Comparison of ENCODE assay signal across 17 cellular contexts in genomic region chr7:20200965-20201364, GRCh38. TPM values are rescaled to one million over a fixed set of nuclear protein-coding genes. Genes with fewer than 3 reads are reported as not detected.
A peak's percentile ranks its signal among the peaks of the same experiment; 100 is the strongest.
DNase-seq lines count a peak whose midpoint lies in the region; ATAC-seq, FAIRE-seq and TF ChIP-seq lines count a peak whose summit lies in the region.
"Had no signal": no experiment of that assay in that cellular context is flagged by ENCODE, and none has a peak within 500 bp of the region (broad histone marks: within the 10 kb centered on the region; RNA-seq: fewer than 3 reads in every experiment).

No MANE protein-coding gene starts in this region.

- peaks cover 0 to 42% of the 10 kb centered on the region in 2 experiments; a peak in 4 of 5 replicates for H3K4me1 ChIP-seq in K562 (replicated peaks in 1 of 2; ENCODE audit: control insufficient read depth in 2 of 2, insufficient read depth in 2 of 2, low read length in 2 of 2)
- H3K4me1 ChIP-seq in neutrophil (ENCODE audit: control insufficient read depth in 1 of 2, insufficient read depth in 1 of 2, low read depth in 1 of 2, low read length in 1 of 2) = peaks cover 18 to 30% of the 10 kb centered on the region in 2 experiments

- in situ Hi-C loops in K562 (cut with MboI) = no loop called here

- H3K4me3 ChIP-seq in K562 = no peak overlapping the region
- no peak overlapping the region for H3K4me3 ChIP-seq in neutrophil (ENCODE audit: low read depth in 1 of 2, low read length in 1 of 2)
- H3K4me3 ChIP-seq: esophagus muscularis mucosa, heart left ventricle had no signal

- intact Hi-C loops in K562 (cut with micrococcal nuclease) = no loop called here

- TF ChIP-seq EP300 in K562 (IDR thresholded peaks at IDR 0.05; ENCODE audit: low read length) = no peak

- peak overlapping the region in 3 of 4 donors; percentile 15 to 85 (median 46) for H3K4me3 Mint-ChIP-seq in IgD-negative memory B cell
- H3K4me3 Mint-ChIP-seq: activated naive CD4-positive, alpha-beta T cell treated with anti-CD3 and anti-CD28 coated beads, Interleukin-2, amount 10 ng/mL, durations not matched to agents 7 days and 5 days had no signal

- TF ChIP-seq POLR2A in K562 (conservative IDR thresholded peaks at IDR 0.05) = no peak

- no peaks in the 10 kb centered on the region for H3K9me3 Mint-ChIP-seq in IgD-negative memory B cell
- H3K9me3 Mint-ChIP-seq: activated naive CD4-positive, alpha-beta T cell treated with anti-CD3 and anti-CD28 coated beads, Interleukin-2, amount 10 ng/mL, durations not matched to agents 7 days and 5 days had no signal

- no peaks in the 10 kb centered on the region for H3K27me3 Mint-ChIP-seq in IgD-negative memory B cell
- H3K27me3 Mint-ChIP-seq: activated naive CD4-positive, alpha-beta T cell treated with anti-CD3 and anti-CD28 coated beads, Interleukin-2, amount 10 ng/mL, durations not matched to agents 7 days and 5 days had no signal

- H3K9ac ChIP-seq in K562 (ENCODE audit: insufficient read depth in 1 of 2, low read depth in 2 of 2, low read length in 2 of 2) = no peak overlapping the region

- no peaks in the 10 kb centered on the region for H3K27me3 ChIP-seq in K562 (ENCODE audit: control insufficient read depth in 2 of 2, insufficient read depth in 2 of 2, low read length in 2 of 2)
- H3K27me3 ChIP-seq in neutrophil = no peaks in the 10 kb centered on the region
- H3K27me3 ChIP-seq: esophagus muscularis mucosa, heart left ventricle had no signal

- H3K27ac ChIP-seq in K562 (ENCODE audit: extremely low read depth, low read depth, low read length) (peak overlapping the region; percentile 44; the same call in 1 of the 3 replicates), neutrophil (peak overlapping the region; percentile 77)
- H3K27ac ChIP-seq: esophagus muscularis mucosa had no signal

- H3K9me1 ChIP-seq in K562 (ENCODE audit: control insufficient read depth, insufficient read depth, low read length) = no peaks in the 10 kb centered on the region

- peaks cover 39% of the 10 kb centered on the region for H3K79me2 ChIP-seq in K562 (ENCODE audit: control insufficient read depth, insufficient read depth, low read length)

- H3K36me3 ChIP-seq in K562 (ENCODE audit: control insufficient read depth, insufficient read depth, low read length) (peaks cover 10% of the 10 kb centered on the region), neutrophil (no peaks in the 10 kb centered on the region)
- H3K36me3 ChIP-seq: esophagus muscularis mucosa, heart left ventricle had no signal

- H3K4me1 Mint-ChIP-seq in IgD-negative memory B cell = peaks cover 28% of the 10 kb centered on the region in 3 donors
- H3K4me1 Mint-ChIP-seq: activated naive CD4-positive, alpha-beta T cell treated with anti-CD3 and anti-CD28 coated beads, Interleukin-2, amount 10 ng/mL, durations not matched to agents 7 days and 5 days had no signal

- ATAC-seq in GM18511 (IDR thresholded peaks at IDR 0.05; ENCODE audit: unreplicated experiment) (peak; percentile 27), K562 (no peak), GM21381 (IDR thresholded peaks at IDR 0.05; ENCODE audit: unreplicated experiment) (no peak), HG03139 (IDR thresholded peaks at IDR 0.05; ENCODE audit: unreplicated experiment) (no peak)
- ATAC-seq: heart left ventricle had no signal

- CTCF ChIA-PET in K562 (lab: Yijun Ruan, JAX; ENCODE audit: low intra/inter-chr PET ratio) = no interaction called here

- no peak for FAIRE-seq in K562 (lab: Jason Lieb, UNC)

- H2AFZ ChIP-seq in K562 (ENCODE audit: low read depth, low read length) = no peak overlapping the region

- POLR2A ChIA-PET in K562 (lab: Yijun Ruan, JAX) = interaction anchor here (1.0 to 4.7 kb wide), 2 partner anchors 13 to 19 kb away, joined by 3 to 20 read pairs; no protein-coding TSS in a partner anchor

- H3K27ac Mint-ChIP-seq in IgD-negative memory B cell = peak overlapping the region; percentile 56 to 87 (median 76)
- H3K27ac Mint-ChIP-seq: activated naive CD4-positive, alpha-beta T cell treated with anti-CD3 and anti-CD28 coated beads, Interleukin-2, amount 10 ng/mL, durations not matched to agents 7 days and 5 days had no signal

- DNase-seq in K562 (ENCODE audit: extremely low read depth in 1 of 4, low spot score in 3 of 4) (no peak), NCI-H446 (lab: John Stamatoyannopoulos, UW) (no peak), RKO (ENCODE audit: low spot score) (no peak)
- DNase-seq: activated CD4-positive, alpha-beta T cell treated with anti-CD3 and anti-CD28 coated beads for 4 hours; activated CD8-positive, alpha-beta memory T cell treated with anti-CD3 and anti-CD28 coated beads, Interleukin-2, amount 50 U/mL, for 48 hours; activated naive CD4-positive, alpha-beta T cell treated with anti-CD3 and anti-CD28 coated beads, Interleukin-2, amount 10 ng/mL, durations not matched to agents 7 days and 5 days; AML-193; dermis blood vessel endothelial cell; heart left ventricle; kidney glomerular epithelial cell; SHP77 had no signal

- peaks cover 2% of the 10 kb centered on the region for H3K36me3 Mint-ChIP-seq in IgD-negative memory B cell
- H3K36me3 Mint-ChIP-seq: activated naive CD4-positive, alpha-beta T cell treated with anti-CD3 and anti-CD28 coated beads, Interleukin-2, amount 10 ng/mL, durations not matched to agents 7 days and 5 days had no signal

- no peak overlapping the region for H3K4me2 ChIP-seq in K562 (ENCODE audit: insufficient read depth, low read length)

- no peaks in the 10 kb centered on the region for H3K9me3 ChIP-seq in K562 (replicated peaks; ENCODE audit: control insufficient read depth, insufficient read depth, low read depth, low read length)
- H3K9me3 ChIP-seq in neutrophil = no peaks in the 10 kb centered on the region
- H3K9me3 ChIP-seq: esophagus muscularis mucosa, heart left ventricle had no signal

- no TSS peak for BruUV-seq in K562 (replicated peaks; lab: Mats Ljungman, UMichigan)

- no peak for TF ChIP-seq RAD21 in K562 (CRISPR knock-in tag; conservative IDR thresholded peaks at IDR 0.05 in 1 of 2, IDR thresholded peaks at IDR 0.05 in 1 of 2)

- no peak for TF ChIP-seq CTCF in K562 (IDR thresholded peaks at IDR 0.05 in 2 of 3, conservative IDR thresholded peaks at IDR 0.05 in 1 of 3; ENCODE audit: insufficient read depth in 2 of 3, low read depth in 1 of 3, low read length in 3 of 3)
- TF ChIP-seq CTCF in neutrophil (IDR thresholded peaks at IDR 0.05) = no peak

- H4K20me1 ChIP-seq in K562 (replicated peaks; ENCODE audit: control insufficient read depth, insufficient read depth, low read length) = no peaks in the 10 kb centered on the region

TF ChIP-seq in K562, 482 proteins besides CTCF, POLR2A, EP300 and RAD21:
- TF ChIP-seq ZNF695 (CRISPR knock-in tag; IDR thresholded peaks at IDR 0.05) (no peak), ZNF57 (CRISPR knock-in tag; IDR thresholded peaks at IDR 0.05) (no peak), RBM17 (IDR thresholded peaks at IDR 0.05; ENCODE audit: borderline replicate concordance, low read depth, low read length) (no peak), MTA3 (IDR thresholded peaks at IDR 0.05; ENCODE audit: borderline replicate concordance) (no peak), ESRRA (IDR thresholded peaks at IDR 0.05; ENCODE audit: borderline replicate concordance, low read depth) (no peak), THAP7 (CRISPR knock-in tag; IDR thresholded peaks at IDR 0.05) (no peak)
TF ChIP-seq in K562: peak in this region for 0.

RNA-seq across cellular contexts. Expression of gene MACC1, which starts 16.2 kb away (rescaled TPM):
- polyA plus RNA-seq in IgD-negative memory B cell (1.2 TPM), K562 (2011; rRNA removed) (5.1 and 12.7 TPM in 2 replicates), K562 (2014; fragmentation: Illumina TruSeq; extraction: Trizol) (9.1 and 9.6 TPM in 2 replicates), K562 (2014; fragmentation: Nextera tagmentation; extraction: Ambion mirVana) (1 to 10 TPM; 7.5 to 8.6 TPM), K562 (2014; rRNA removed) (4.4 and 5.9 TPM in 2 replicates)
- total RNA-seq in K562 (2011; cell fraction: chromatin; rRNA removed; ENCODE audit: low replicate concordance) = 22.2 and 81.4 TPM in 2 replicates
- 6.7 and 10.3 TPM in 2 replicates for total RNA-seq in K562 (2011; cell fraction: nucleolus; rRNA removed)
- total RNA-seq in K562 (2011; cell fraction: nucleoplasm; rRNA removed) = 21.9 and 60.5 TPM in 2 replicates
- total RNA-seq in K562 (2014; rRNA removed) (10.4 and 12.6 TPM in 2 replicates), K562 (2014; rRNA removed; fragmentation: Illumina TruSeq; extraction: Trizol) (30.2 and 36.7 TPM in 2 replicates), K562 (2015; rRNA removed; fragmentation: Illumina TruSeq; extraction: Trizol) (16.7 and 17.8 TPM in 2 replicates), K562 (2021) (16.1 and 20.4 TPM in 2 replicates)
- 1.9 and 2.4 TPM in 2 replicates for polyA plus RNA-seq in K562 (2011; cell fraction: cytosol; rRNA removed)
- polyA plus RNA-seq in K562 (2011; cell fraction: nucleus; rRNA removed) = 4.5 and 6.4 TPM in 2 replicates
- 5.6 and 6.9 TPM in 2 replicates for polyA plus RNA-seq in K562 (2012)
- 25.1 and 40.4 TPM in 2 replicates for polyA minus RNA-seq in K562 (2011; rRNA and poly(A)+ RNA removed)
- polyA minus RNA-seq in K562 (2011; cell fraction: cytosol; rRNA and poly(A)+ RNA removed) = 9.4 and 19.5 TPM in 2 replicates
- 13.6 and 17.3 TPM in 2 replicates for polyA minus RNA-seq in K562 (2011; cell fraction: nucleus; rRNA and poly(A)+ RNA removed)
